ENCODE assay signal across 1 cellular context in the genomic region with DNA sequence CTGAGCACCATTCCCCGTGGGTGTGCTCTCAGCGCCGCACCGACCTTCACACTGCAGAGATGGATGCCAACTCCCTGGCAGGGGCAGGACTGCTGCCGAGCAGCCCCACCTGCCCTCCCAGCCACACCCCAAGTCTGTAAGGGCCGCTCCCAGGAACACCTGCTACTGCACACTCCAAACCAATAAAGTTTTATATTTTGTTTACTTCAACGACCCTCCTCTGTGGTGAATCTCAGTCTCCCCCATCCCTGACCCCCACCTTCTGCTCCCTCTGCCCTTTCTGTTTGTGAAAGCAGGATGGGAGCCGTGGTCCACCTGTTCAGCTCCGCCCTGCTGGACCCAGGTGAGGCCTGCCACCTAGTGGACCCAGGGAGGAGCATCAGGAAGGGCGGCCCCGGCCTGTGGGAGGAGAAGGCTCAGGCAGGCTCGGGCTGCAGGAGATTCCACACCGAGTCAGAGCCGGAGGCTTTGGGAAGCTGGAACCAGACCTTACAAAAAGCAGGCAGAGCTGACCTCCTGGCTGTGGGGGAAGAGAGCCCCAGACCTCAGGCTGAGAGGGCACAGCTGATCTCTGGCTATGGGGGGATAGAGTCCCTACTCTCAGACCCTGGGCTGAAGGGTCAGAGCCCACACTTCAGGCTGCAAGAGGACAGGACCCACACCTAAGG.
TF ChIP-seq lines count a peak whose summit lies in the region.

No MANE protein-coding gene starts in this region.

TF ChIP-seq in HEK293, 187 proteins besides CTCF, POLR2A, EP300 and RAD21 (continued from another document and continues in another):
- TF ChIP-seq ZNF223 (tag by site-specific recombination; IDR thresholded peaks at IDR 0.05): no peak
- no peak for TF ChIP-seq ZSCAN16 (tag by site-specific recombination; IDR thresholded peaks at IDR 0.05)
- TF ChIP-seq ZNF138 (tag by site-specific recombination; IDR thresholded peaks at IDR 0.05; ENCODE audit: borderline replicate concordance): no peak
- TF ChIP-seq ZNF391 (tag by site-specific recombination; IDR thresholded peaks at IDR 0.05; ENCODE audit: borderline replicate concordance, low read depth): no peak
- TF ChIP-seq ZNF558 (tag by site-specific recombination; IDR thresholded peaks at IDR 0.05): no peak
- TF ChIP-seq ZBTB11 (tag by site-specific recombination; conservative IDR thresholded peaks at IDR 0.05; ENCODE audit: low read depth): no peak
- no peak for TF ChIP-seq ZNF518A (tag by site-specific recombination; conservative IDR thresholded peaks at IDR 0.05; ENCODE audit: low read depth)
- TF ChIP-seq TCF7L2 (IDR thresholded peaks at IDR 0.05; ENCODE audit: borderline replicate concordance, low read depth, low read length): no peak
- no peak for TF ChIP-seq MEIS1 (CRISPR knock-in tag; IDR thresholded peaks at IDR 0.05; ENCODE audit: borderline replicate concordance)
- no peak for TF ChIP-seq PBX3 (CRISPR knock-in tag; IDR thresholded peaks at IDR 0.05)
- TF ChIP-seq ZNF692 (tag by site-specific recombination; IDR thresholded peaks at IDR 0.05): peak; percentile 46; the same call in 1 of the 2 replicates
- TF ChIP-seq ZNF423 (tag by site-specific recombination; IDR thresholded peaks at IDR 0.05): no peak
- TF ChIP-seq ZNF529 (tag by site-specific recombination; IDR thresholded peaks at IDR 0.05; ENCODE audit: insufficient replicate concordance): no peak
- TF ChIP-seq SCRT2 (tag by site-specific recombination; IDR thresholded peaks at IDR 0.05): peak; percentile 99
- peak; percentile 45; the same call in 1 of the 2 replicates for TF ChIP-seq ZNF501 (tag by site-specific recombination; IDR thresholded peaks at IDR 0.05)
- TF ChIP-seq ZNF768 (tag by site-specific recombination; IDR thresholded peaks at IDR 0.05): no peak
- TF ChIP-seq, protein P1, sequence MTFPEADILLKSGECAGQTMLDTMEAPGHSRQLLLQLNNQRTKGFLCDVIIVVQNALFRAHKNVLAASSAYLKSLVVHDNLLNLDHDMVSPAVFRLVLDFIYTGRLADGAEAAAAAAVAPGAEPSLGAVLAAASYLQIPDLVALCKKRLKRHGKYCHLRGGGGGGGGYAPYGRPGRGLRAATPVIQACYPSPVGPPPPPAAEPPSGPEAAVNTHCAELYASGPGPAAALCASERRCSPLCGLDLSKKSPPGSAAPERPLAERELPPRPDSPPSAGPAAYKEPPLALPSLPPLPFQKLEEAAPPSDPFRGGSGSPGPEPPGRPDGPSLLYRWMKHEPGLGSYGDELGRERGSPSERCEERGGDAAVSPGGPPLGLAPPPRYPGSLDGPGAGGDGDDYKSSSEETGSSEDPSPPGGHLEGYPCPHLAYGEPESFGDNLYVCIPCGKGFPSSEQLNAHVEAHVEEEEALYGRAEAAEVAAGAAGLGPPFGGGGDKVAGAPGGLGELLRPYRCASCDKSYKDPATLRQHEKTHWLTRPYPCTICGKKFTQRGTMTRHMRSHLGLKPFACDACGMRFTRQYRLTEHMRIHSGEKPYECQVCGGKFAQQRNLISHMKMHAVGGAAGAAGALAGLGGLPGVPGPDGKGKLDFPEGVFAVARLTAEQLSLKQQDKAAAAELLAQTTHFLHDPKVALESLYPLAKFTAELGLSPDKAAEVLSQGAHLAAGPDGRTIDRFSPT (tag by site-specific recombination; IDR thresholded peaks at IDR 0.05): no peak
- TF ChIP-seq, protein P2, sequence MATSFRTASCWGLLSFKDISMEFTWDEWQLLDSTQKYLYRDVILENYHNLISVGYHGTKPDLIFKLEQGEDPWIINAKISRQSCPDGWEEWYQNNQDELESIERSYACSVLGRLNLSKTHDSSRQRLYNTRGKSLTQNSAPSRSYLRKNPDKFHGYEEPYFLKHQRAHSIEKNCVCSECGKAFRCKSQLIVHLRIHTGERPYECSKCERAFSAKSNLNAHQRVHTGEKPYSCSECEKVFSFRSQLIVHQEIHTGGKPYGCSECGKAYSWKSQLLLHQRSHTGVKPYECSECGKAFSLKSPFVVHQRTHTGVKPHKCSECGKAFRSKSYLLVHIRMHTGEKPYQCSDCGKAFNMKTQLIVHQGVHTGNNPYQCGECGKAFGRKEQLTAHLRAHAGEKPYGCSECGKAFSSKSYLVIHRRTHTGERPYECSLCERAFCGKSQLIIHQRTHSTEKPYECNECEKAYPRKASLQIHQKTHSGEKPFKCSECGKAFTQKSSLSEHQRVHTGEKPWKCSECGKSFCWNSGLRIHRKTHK (tag by site-specific recombination; IDR thresholded peaks at IDR 0.05): no peak
- TF ChIP-seq ZNF24 (tag by site-specific recombination; IDR thresholded peaks at IDR 0.05): no peak
- no peak for TF ChIP-seq ZNF658 (tag by site-specific recombination; IDR thresholded peaks at IDR 0.05)
- no peak for TF ChIP-seq ZNF174 (tag by site-specific recombination; IDR thresholded peaks at IDR 0.05)
- peak; percentile 72 for TF ChIP-seq ZBTB17 (tag by site-specific recombination; IDR thresholded peaks at IDR 0.05)
- no peak for TF ChIP-seq ZSCAN30 (tag by site-specific recombination; IDR thresholded peaks at IDR 0.05)
- TF ChIP-seq SCRT1 (tag by site-specific recombination; IDR thresholded peaks at IDR 0.05; ENCODE audit: borderline replicate concordance): peak; percentile 98
- TF ChIP-seq EGR2 (tag by site-specific recombination; IDR thresholded peaks at IDR 0.05; ENCODE audit: low read depth): no peak
- TF ChIP-seq, protein P3, sequence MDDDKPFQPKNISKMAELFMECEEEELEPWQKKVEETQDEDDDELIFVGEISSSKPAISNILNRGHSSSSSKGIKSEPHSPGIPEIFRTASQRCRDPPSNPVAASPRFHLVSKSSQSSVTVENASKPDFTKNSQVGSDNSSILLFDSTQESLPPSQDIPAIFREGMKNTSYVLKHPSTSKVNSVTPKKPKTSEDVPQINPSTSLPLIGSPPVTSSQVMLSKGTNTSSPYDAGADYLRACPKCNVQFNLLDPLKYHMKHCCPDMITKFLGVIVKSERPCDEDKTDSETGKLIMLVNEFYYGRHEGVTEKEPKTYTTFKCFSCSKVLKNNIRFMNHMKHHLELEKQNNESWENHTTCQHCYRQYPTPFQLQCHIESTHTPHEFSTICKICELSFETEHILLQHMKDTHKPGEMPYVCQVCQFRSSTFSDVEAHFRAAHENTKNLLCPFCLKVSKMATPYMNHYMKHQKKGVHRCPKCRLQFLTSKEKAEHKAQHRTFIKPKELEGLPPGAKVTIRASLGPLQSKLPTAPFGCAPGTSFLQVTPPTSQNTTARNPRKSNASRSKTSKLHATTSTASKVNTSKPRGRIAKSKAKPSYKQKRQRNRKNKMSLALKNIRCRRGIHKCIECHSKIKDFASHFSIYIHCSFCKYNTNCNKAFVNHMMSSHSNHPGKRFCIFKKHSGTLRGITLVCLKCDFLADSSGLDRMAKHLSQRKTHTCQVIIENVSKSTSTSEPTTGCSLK (tag by site-specific recombination; IDR thresholded peaks at IDR 0.05): no peak
- no peak for TF ChIP-seq ZNF133 (tag by site-specific recombination; IDR thresholded peaks at IDR 0.05)
- TF ChIP-seq ATF2 (tag by site-specific recombination; IDR thresholded peaks at IDR 0.05; ENCODE audit: low read depth): no peak
- no peak for TF ChIP-seq ZNF19 (tag by site-specific recombination; IDR thresholded peaks at IDR 0.05; ENCODE audit: low read depth)
- no peak for TF ChIP-seq ZNF621 (tag by site-specific recombination; IDR thresholded peaks at IDR 0.05)
- TF ChIP-seq KLF8 (tag by site-specific recombination; IDR thresholded peaks at IDR 0.05): peak; percentile 31; the same call in 1 of the 2 replicates
- peak; percentile 93 for TF ChIP-seq ZNF654 (tag by site-specific recombination; IDR thresholded peaks at IDR 0.05; ENCODE audit: low read depth)
- TF ChIP-seq ZNF555 (tag by site-specific recombination; conservative IDR thresholded peaks at IDR 0.05): no peak
- TF ChIP-seq ZNF785 (tag by site-specific recombination; IDR thresholded peaks at IDR 0.05): no peak
- no peak for TF ChIP-seq GLI2 (tag by site-specific recombination; IDR thresholded peaks at IDR 0.05; ENCODE audit: borderline replicate concordance, low read depth)
- no peak for TF ChIP-seq OVOL3 (tag by site-specific recombination; IDR thresholded peaks at IDR 0.05)
- no peak for TF ChIP-seq ZNF221 (tag by site-specific recombination; IDR thresholded peaks at IDR 0.05; ENCODE audit: borderline replicate concordance)
- no peak for TF ChIP-seq ZNF37A (tag by site-specific recombination; IDR thresholded peaks at IDR 0.05)
